7 cellular contexts compared by ENCODE assay signal in the genomic region with DNA sequence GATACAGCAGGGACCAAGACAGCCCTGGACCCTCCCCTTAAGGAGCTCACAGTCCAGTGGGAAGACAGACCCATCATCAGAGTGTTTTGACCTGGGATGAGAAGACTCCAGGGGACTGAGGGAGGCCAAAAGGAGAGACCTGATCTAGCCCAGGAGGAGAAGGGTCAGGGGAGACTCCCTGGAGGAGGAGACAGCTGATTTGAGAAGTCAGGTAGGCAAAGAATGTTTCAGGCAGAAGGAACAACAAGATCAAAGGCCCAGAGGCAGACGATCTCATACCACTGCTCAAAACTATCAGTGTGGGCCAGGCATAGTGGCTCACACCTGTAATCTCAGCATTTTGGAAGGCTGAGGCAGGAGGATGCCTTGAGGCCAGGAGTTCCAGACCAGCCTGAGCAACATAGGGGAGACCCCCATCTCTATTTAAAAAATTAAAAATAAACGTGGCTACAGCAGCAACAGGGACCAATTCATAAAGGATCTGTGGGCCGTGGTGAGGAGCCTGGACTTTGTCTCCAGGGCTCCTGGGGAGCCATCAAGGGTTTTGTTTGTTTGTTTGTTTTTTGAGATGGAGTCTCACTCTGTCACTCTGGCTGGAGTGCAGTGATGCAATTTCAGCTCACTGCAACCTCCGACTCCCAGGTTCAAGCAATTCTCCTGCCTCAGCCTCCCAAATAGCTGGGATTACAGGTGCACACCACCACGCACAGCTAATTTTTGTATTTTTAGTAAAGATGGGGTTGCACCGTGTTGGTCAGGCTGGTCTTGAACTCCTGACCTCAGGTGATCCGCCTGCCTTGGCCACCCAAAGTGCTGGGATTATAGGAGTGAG. TPM values are rescaled to one million over a fixed set of nuclear protein-coding genes. Genes with fewer than 3 reads are reported as not detected.
DNase-seq lines count a peak whose midpoint lies in the region; TF ChIP-seq lines count a peak whose summit lies in the region.
"Had no signal": no experiment of that assay in that cellular context is flagged by ENCODE, and none has a peak within 500 bp of the region (broad histone marks: within the 10 kb centered on the region; RNA-seq: fewer than 3 reads in every experiment).

No MANE protein-coding gene starts in this region.

- in situ Hi-C loops in transverse colon (cut with MboI; ENCODE audit: low pct_ligation_motif_present in 1 of 4, low pct_unique_long_range_greater_than_20kb in 1 of 4, low sequenced_read_pairs in 3 of 4), result no loop called here

- H3K27ac Mint-ChIP-seq in activated naive CD4-positive, alpha-beta T cell treated with anti-CD3 and anti-CD28 coated beads, Interleukin-2, amount 50 U/mL, for 24 hours, result peak overlapping the region; percentile 53

- H3K9me3 Mint-ChIP-seq in activated naive CD4-positive, alpha-beta T cell treated with anti-CD3 and anti-CD28 coated beads, Interleukin-2, amount 50 U/mL, for 24 hours, result no peaks in the 10 kb centered on the region

- H3K27me3 Mint-ChIP-seq in activated naive CD4-positive, alpha-beta T cell treated with anti-CD3 and anti-CD28 coated beads, Interleukin-2, amount 50 U/mL, for 24 hours, result no peaks in the 10 kb centered on the region

- no peak overlapping the region for H3K27ac ChIP-seq in fibroblast of lung (ENCODE audit: insufficient read depth, low read length)
- H3K27ac ChIP-seq in transverse colon, result peak overlapping the region in 3 of 4 donors; percentile 92 to 95 (median 94)
- H3K27ac ChIP-seq: suprapubic skin had no signal

- peaks cover 54% of the 10 kb centered on the region for H3K4me1 Mint-ChIP-seq in activated naive CD4-positive, alpha-beta T cell treated with anti-CD3 and anti-CD28 coated beads, Interleukin-2, amount 50 U/mL, for 24 hours

- intact Hi-C loops in transverse colon (cut with DNase I; ENCODE audit: low total_unique reads), result no loop called here

- H3K4me2 ChIP-seq in fibroblast of lung (ENCODE audit: extremely low read depth, insufficient read depth, low read length), result no peak overlapping the region

- H4K20me1 ChIP-seq in fibroblast of lung (ENCODE audit: control insufficient read depth, extremely low read depth, insufficient read depth, low read length), result no peaks in the 10 kb centered on the region

- no peak for TF ChIP-seq POLR2A in transverse colon (IDR thresholded peaks at IDR 0.05)

- WGBS in transverse colon (ENCODE audit: low coverage in 1 of 2), 2 donors, result 44 to 73% methylated on average over 2 to 7 of the region's 7 CpGs

- no peaks in the 10 kb centered on the region for H3K36me3 Mint-ChIP-seq in activated naive CD4-positive, alpha-beta T cell treated with anti-CD3 and anti-CD28 coated beads, Interleukin-2, amount 50 U/mL, for 24 hours

- TF ChIP-seq CTCF in fibroblast of lung (conservative IDR thresholded peaks at IDR 0.05 in 1 of 2, IDR thresholded peaks at IDR 0.05 in 1 of 2; ENCODE audit: low read depth in 1 of 2, low read length in 2 of 2) (no peak), transverse colon (IDR thresholded peaks at IDR 0.05) (no peak)

- no peak for TF ChIP-seq EP300 in transverse colon (IDR thresholded peaks at IDR 0.05; ENCODE audit: low read depth)

- H3K4me1 ChIP-seq in fibroblast of lung (ENCODE audit: control insufficient read depth, extremely low read depth, insufficient read depth, low read length) (peaks cover 4% of the 10 kb centered on the region), transverse colon (peaks cover 8 to 53% (median 40%) of the 10 kb centered on the region in 4 donors)

- peaks cover 14% of the 10 kb centered on the region for H3K79me2 ChIP-seq in fibroblast of lung (ENCODE audit: control insufficient read depth, insufficient read depth, low read length)

- peak overlapping the region; percentile 5 for H2AFZ ChIP-seq in fibroblast of lung (ENCODE audit: low read length)

- H3K9me3 ChIP-seq in fibroblast of lung (ENCODE audit: control insufficient read depth, insufficient read depth, low read depth, low read length) (no peaks in the 10 kb centered on the region), transverse colon (no peaks in the 10 kb centered on the region)
- H3K9me3 ChIP-seq: suprapubic skin had no signal

- H3K36me3 ChIP-seq in fibroblast of lung (ENCODE audit: control insufficient read depth, insufficient read depth, low read length) (no peaks in the 10 kb centered on the region), transverse colon (peaks cover 0 to 7% (median under 1%) of the 10 kb centered on the region in 4 donors)

- H3K4me3 Mint-ChIP-seq in activated naive CD4-positive, alpha-beta T cell treated with anti-CD3 and anti-CD28 coated beads, Interleukin-2, amount 50 U/mL, for 24 hours, result no peak overlapping the region

- H3K4me3 ChIP-seq in fibroblast of lung (replicated peaks in 1 of 4; ENCODE audit: control extremely low read depth in 1 of 4, insufficient read depth in 1 of 4, low read depth in 3 of 4, low read length in 4 of 4), result no peak overlapping the region
- no peak overlapping the region for H3K4me3 ChIP-seq in transverse colon

- no peak for DNase-seq in activated naive CD4-positive, alpha-beta T cell (lab: John Stamatoyannopoulos, UW)
- DNase-seq in fibroblast of lung (ENCODE audit: low read depth in 2 of 2), result no peak
- no peak for DNase-seq in transverse colon
- no peak for DNase-seq in pons (ENCODE audit: low spot score)
- DNase-seq in RKO (ENCODE audit: low spot score), result no peak

- H3K27me3 ChIP-seq in fibroblast of lung (ENCODE audit: control insufficient read depth, insufficient read depth, low read length) (no peaks in the 10 kb centered on the region), transverse colon (no peaks in the 10 kb centered on the region)
- H3K27me3 ChIP-seq: suprapubic skin had no signal

- H3K9ac ChIP-seq in fibroblast of lung (ENCODE audit: insufficient read depth, low read length), result no peak overlapping the region

RNA-seq across cellular contexts. Expression of gene COX6B1, which starts 2.2 kb away (rescaled TPM):
- total RNA-seq in fibroblast of lung (194 and 279 TPM in 2 replicates), transverse colon (1,000 to 10,000 TPM in 1 of 4 donors, 100 to 1,000 TPM in 3; 368 to 1,320 (median 628) TPM)
- polyA plus RNA-seq in fibroblast of lung, result 382 and 499 TPM in 2 replicates
- 591 and 688 TPM in 2 replicates for polyA plus RNA-seq in fibroblast of lung (2012)
- 460 and 636 TPM in 2 replicates for polyA minus RNA-seq in fibroblast of lung (ENCODE audit: low replicate concordance)

RNA-seq across cellular contexts. Expression of gene ETV2, which starts 4.4 kb away (rescaled TPM):
- total RNA-seq in fibroblast of lung, result 0.50 and 0.51 TPM in 2 replicates
- 0.12 and 0.18 TPM in 2 replicates for polyA plus RNA-seq in fibroblast of lung
- polyA plus RNA-seq in fibroblast of lung (2012), result 1.1 and 2.1 TPM in 2 replicates
- not detected in 2 replicates for polyA minus RNA-seq in fibroblast of lung (ENCODE audit: low replicate concordance)
- total RNA-seq in transverse colon, result 10 to 100 TPM in 1 of 4 donors, 1 to 10 TPM in 2, not detected in 1; 1.1 to 35.2 (median 3.5) TPM

RNA-seq across cellular contexts. Expression of gene RBM42, which starts 17.1 kb away (rescaled TPM):
- total RNA-seq in fibroblast of lung (29.9 and 32.1 TPM in 2 replicates), transverse colon (100 to 1,000 TPM in 1 of 4 donors, 10 to 100 TPM in 3; 53.1 to 107 (median 62.5) TPM)
- 32.9 and 43.0 TPM in 2 replicates for polyA plus RNA-seq in fibroblast of lung
- polyA plus RNA-seq in fibroblast of lung (2012), result 65.7 and 88.3 TPM in 2 replicates
- 32.4 and 58.5 TPM in 2 replicates for polyA minus RNA-seq in fibroblast of lung (ENCODE audit: low replicate concordance)

RNA-seq across cellular contexts. Expression of gene UPK1A, which starts 20.4 kb away (rescaled TPM):
- total RNA-seq in fibroblast of lung (not detected in 2 replicates), transverse colon (not detected)
- 0.06 and 0.27 TPM in 2 replicates for polyA plus RNA-seq in fibroblast of lung
- 0.13 and 0.30 TPM in 2 replicates for polyA plus RNA-seq in fibroblast of lung (2012)
- not detected in 2 replicates for polyA minus RNA-seq in fibroblast of lung (ENCODE audit: low replicate concordance)

RNA-seq across cellular contexts. Expression of gene HAUS5, which starts 33.4 kb away (rescaled TPM):
- total RNA-seq in fibroblast of lung (3.9 and 4.0 TPM in 2 replicates), transverse colon (1 to 10 TPM; 3.7 to 6.6 (median 5.2) TPM)
- 2.5 and 4.7 TPM in 2 replicates for polyA plus RNA-seq in fibroblast of lung
- 5.4 and 9.3 TPM in 2 replicates for polyA plus RNA-seq in fibroblast of lung (2012)
- 13.4 and 20.9 TPM in 2 replicates for polyA minus RNA-seq in fibroblast of lung (ENCODE audit: low replicate concordance)
